ENCODE assay signal across 2 cellular contexts in the genomic region with DNA sequence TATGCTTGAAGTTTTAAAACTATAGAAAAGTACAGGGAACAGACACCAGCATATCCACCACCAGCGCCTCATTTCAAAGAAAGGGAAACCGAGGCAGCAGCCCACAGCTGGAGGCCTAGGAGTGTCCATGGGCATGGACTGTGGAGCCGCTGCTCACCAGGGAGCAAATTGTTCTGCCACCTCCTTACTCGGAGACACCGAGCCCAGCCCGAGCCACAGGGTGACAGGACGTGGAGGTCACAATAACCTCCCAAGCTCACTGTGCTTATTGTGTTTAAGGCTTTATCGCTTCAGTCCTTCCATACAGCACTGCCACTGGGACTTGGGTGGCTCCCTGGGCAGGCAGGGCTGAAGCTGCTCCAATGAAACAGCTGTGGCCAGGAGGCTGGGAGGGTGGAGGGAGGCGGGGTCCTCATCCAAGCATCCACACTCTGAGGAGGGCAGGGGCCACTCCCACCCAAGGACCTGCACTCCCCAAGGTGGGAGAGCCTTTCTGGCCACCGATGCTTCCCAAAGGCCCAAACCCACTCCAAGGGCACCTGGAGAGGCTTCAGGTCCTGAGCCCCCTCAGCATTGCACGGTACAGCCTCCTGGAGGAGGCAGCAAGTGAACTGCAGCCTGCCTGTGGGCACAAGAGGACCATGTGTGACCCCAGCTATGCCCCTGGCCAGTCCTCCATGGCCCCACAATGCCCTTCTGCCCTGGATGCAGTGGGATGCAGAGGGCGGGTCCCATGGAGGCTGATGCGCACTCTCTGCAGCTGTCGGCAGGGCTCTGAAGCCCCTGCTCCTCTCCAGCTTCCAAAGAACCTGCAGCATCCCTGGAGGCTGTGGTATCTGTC.
TF ChIP-seq lines count a peak whose summit lies in the region.

No MANE protein-coding gene starts in this region.

TF ChIP-seq in H1, 55 proteins besides CTCF, POLR2A, EP300 and RAD21:
- TF ChIP-seq SP2 (IDR thresholded peaks at IDR 0.05; ENCODE audit: low read length) (no peak), SRF (IDR thresholded peaks at IDR 0.05; ENCODE audit: low read depth, low read length) (no peak), SAP30 (IDR thresholded peaks at IDR 0.05; ENCODE audit: insufficient read depth, insufficient replicate concordance, low read length) (no peak), KDM4A (IDR thresholded peaks at IDR 0.05; ENCODE audit: low read depth, low read length, severe bottlenecking) (no peak), RNF2 (IDR thresholded peaks at IDR 0.05; ENCODE audit: borderline replicate concordance, low read depth, low read length, missing control alignments, poor library complexity, severe bottlenecking) (no peak), POU5F1 (IDR thresholded peaks at IDR 0.05; ENCODE audit: low read depth, low read length) (no peak)

TF ChIP-seq in WTC11, 78 proteins besides CTCF, POLR2A, EP300 and RAD21:
- no peak for TF ChIP-seq HMGA2 (CRISPR knock-in tag; IDR thresholded peaks at IDR 0.05)
- TF ChIP-seq, protein P1, sequence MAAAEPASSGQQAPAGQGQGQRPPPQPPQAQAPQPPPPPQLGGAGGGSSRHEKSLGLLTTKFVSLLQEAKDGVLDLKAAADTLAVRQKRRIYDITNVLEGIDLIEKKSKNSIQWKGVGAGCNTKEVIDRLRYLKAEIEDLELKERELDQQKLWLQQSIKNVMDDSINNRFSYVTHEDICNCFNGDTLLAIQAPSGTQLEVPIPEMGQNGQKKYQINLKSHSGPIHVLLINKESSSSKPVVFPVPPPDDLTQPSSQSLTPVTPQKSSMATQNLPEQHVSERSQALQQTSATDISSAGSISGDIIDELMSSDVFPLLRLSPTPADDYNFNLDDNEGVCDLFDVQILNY (CRISPR knock-in tag; IDR thresholded peaks at IDR 0.05), result no peak
- TF ChIP-seq, protein P2, sequence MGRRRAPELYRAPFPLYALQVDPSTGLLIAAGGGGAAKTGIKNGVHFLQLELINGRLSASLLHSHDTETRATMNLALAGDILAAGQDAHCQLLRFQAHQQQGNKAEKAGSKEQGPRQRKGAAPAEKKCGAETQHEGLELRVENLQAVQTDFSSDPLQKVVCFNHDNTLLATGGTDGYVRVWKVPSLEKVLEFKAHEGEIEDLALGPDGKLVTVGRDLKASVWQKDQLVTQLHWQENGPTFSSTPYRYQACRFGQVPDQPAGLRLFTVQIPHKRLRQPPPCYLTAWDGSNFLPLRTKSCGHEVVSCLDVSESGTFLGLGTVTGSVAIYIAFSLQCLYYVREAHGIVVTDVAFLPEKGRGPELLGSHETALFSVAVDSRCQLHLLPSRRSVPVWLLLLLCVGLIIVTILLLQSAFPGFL (CRISPR knock-in tag; IDR thresholded peaks at IDR 0.05; ENCODE audit: borderline replicate concordance), result no peak
- TF ChIP-seq, protein P3, sequence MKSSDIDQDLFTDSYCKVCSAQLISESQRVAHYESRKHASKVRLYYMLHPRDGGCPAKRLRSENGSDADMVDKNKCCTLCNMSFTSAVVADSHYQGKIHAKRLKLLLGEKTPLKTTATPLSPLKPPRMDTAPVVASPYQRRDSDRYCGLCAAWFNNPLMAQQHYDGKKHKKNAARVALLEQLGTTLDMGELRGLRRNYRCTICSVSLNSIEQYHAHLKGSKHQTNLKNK (CRISPR knock-in tag; IDR thresholded peaks at IDR 0.05), result no peak
- TF ChIP-seq NR1H2 (CRISPR knock-in tag; IDR thresholded peaks at IDR 0.05), result no peak
- TF ChIP-seq, protein P4, sequence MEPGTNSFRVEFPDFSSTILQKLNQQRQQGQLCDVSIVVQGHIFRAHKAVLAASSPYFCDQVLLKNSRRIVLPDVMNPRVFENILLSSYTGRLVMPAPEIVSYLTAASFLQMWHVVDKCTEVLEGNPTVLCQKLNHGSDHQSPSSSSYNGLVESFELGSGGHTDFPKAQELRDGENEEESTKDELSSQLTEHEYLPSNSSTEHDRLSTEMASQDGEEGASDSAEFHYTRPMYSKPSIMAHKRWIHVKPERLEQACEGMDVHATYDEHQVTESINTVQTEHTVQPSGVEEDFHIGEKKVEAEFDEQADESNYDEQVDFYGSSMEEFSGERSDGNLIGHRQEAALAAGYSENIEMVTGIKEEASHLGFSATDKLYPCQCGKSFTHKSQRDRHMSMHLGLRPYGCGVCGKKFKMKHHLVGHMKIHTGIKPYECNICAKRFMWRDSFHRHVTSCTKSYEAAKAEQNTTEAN (CRISPR knock-in tag; IDR thresholded peaks at IDR 0.05), result no peak
- TF ChIP-seq GTF2I (CRISPR knock-in tag; conservative IDR thresholded peaks at IDR 0.05), result no peak
- TF ChIP-seq, protein P5, sequence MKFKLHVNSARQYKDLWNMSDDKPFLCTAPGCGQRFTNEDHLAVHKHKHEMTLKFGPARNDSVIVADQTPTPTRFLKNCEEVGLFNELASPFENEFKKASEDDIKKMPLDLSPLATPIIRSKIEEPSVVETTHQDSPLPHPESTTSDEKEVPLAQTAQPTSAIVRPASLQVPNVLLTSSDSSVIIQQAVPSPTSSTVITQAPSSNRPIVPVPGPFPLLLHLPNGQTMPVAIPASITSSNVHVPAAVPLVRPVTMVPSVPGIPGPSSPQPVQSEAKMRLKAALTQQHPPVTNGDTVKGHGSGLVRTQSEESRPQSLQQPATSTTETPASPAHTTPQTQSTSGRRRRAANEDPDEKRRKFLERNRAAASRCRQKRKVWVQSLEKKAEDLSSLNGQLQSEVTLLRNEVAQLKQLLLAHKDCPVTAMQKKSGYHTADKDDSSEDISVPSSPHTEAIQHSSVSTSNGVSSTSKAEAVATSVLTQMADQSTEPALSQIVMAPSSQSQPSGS (CRISPR knock-in tag; IDR thresholded peaks at IDR 0.05; ENCODE audit: borderline replicate concordance, low read depth), result no peak
- TF ChIP-seq ATF1 (CRISPR knock-in tag; IDR thresholded peaks at IDR 0.05), result no peak
- no peak for TF ChIP-seq NR2C2 (CRISPR knock-in tag; IDR thresholded peaks at IDR 0.05)
- no peak for TF ChIP-seq CBFB (CRISPR knock-in tag; IDR thresholded peaks at IDR 0.05; ENCODE audit: low read depth)
- TF ChIP-seq, protein P6, sequence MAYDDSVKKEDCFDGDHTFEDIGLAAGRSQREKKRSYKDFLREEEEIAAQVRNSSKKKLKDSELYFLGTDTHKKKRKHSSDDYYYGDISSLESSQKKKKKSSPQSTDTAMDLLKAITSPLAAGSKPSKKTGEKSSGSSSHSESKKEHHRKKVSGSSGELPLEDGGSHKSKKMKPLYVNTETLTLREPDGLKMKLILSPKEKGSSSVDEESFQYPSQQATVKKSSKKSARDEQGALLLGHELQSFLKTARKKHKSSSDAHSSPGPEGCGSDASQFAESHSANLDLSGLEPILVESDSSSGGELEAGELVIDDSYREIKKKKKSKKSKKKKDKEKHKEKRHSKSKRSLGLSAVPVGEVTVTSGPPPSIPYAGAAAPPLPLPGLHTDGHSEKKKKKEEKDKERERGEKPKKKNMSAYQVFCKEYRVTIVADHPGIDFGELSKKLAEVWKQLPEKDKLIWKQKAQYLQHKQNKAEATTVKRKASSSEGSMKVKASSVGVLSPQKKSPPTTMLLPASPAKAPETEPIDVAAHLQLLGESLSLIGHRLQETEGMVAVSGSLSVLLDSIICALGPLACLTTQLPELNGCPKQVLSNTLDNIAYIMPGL (CRISPR knock-in tag; IDR thresholded peaks at IDR 0.05), result no peak
- TF ChIP-seq, protein P7, sequence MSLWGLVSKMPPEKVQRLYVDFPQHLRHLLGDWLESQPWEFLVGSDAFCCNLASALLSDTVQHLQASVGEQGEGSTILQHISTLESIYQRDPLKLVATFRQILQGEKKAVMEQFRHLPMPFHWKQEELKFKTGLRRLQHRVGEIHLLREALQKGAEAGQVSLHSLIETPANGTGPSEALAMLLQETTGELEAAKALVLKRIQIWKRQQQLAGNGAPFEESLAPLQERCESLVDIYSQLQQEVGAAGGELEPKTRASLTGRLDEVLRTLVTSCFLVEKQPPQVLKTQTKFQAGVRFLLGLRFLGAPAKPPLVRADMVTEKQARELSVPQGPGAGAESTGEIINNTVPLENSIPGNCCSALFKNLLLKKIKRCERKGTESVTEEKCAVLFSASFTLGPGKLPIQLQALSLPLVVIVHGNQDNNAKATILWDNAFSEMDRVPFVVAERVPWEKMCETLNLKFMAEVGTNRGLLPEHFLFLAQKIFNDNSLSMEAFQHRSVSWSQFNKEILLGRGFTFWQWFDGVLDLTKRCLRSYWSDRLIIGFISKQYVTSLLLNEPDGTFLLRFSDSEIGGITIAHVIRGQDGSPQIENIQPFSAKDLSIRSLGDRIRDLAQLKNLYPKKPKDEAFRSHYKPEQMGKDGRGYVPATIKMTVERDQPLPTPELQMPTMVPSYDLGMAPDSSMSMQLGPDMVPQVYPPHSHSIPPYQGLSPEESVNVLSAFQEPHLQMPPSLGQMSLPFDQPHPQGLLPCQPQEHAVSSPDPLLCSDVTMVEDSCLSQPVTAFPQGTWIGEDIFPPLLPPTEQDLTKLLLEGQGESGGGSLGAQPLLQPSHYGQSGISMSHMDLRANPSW (CRISPR knock-in tag; conservative IDR thresholded peaks at IDR 0.05; ENCODE audit: low read depth), result no peak
- TF ChIP-seq, protein P8, sequence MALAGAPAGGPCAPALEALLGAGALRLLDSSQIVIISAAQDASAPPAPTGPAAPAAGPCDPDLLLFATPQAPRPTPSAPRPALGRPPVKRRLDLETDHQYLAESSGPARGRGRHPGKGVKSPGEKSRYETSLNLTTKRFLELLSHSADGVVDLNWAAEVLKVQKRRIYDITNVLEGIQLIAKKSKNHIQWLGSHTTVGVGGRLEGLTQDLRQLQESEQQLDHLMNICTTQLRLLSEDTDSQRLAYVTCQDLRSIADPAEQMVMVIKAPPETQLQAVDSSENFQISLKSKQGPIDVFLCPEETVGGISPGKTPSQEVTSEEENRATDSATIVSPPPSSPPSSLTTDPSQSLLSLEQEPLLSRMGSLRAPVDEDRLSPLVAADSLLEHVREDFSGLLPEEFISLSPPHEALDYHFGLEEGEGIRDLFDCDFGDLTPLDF (CRISPR knock-in tag; IDR thresholded peaks at IDR 0.05), result no peak
- TF ChIP-seq, protein P9, sequence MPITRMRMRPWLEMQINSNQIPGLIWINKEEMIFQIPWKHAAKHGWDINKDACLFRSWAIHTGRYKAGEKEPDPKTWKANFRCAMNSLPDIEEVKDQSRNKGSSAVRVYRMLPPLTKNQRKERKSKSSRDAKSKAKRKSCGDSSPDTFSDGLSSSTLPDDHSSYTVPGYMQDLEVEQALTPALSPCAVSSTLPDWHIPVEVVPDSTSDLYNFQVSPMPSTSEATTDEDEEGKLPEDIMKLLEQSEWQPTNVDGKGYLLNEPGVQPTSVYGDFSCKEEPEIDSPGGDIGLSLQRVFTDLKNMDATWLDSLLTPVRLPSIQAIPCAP (CRISPR knock-in tag; IDR thresholded peaks at IDR 0.05), result no peak
- TF ChIP-seq, protein P10, sequence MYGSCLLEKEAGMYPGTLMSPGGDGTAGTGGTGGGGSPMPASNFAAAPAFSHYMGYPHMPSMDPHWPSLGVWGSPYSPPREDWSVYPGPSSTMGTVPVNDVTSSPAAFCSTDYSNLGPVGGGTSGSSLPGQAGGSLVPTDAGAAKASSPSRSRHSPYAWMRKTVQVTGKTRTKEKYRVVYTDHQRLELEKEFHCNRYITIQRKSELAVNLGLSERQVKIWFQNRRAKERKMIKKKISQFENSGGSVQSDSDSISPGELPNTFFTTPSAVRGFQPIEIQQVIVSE (CRISPR knock-in tag; IDR thresholded peaks at IDR 0.05; ENCODE audit: borderline replicate concordance), result no peak
- no peak for TF ChIP-seq MYBL2 (CRISPR knock-in tag; IDR thresholded peaks at IDR 0.05)
- no peak for TF ChIP-seq ZNF219 (CRISPR knock-in tag; IDR thresholded peaks at IDR 0.05; ENCODE audit: borderline replicate concordance)
- TF ChIP-seq, protein P11, sequence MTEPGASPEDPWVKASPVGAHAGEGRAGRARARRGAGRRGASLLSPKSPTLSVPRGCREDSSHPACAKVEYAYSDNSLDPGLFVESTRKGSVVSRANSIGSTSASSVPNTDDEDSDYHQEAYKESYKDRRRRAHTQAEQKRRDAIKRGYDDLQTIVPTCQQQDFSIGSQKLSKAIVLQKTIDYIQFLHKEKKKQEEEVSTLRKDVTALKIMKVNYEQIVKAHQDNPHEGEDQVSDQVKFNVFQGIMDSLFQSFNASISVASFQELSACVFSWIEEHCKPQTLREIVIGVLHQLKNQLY (CRISPR knock-in tag; IDR thresholded peaks at IDR 0.05), result no peak
